Comparison of ENCODE assay signal across 1 cellular context in the genomic region with DNA sequence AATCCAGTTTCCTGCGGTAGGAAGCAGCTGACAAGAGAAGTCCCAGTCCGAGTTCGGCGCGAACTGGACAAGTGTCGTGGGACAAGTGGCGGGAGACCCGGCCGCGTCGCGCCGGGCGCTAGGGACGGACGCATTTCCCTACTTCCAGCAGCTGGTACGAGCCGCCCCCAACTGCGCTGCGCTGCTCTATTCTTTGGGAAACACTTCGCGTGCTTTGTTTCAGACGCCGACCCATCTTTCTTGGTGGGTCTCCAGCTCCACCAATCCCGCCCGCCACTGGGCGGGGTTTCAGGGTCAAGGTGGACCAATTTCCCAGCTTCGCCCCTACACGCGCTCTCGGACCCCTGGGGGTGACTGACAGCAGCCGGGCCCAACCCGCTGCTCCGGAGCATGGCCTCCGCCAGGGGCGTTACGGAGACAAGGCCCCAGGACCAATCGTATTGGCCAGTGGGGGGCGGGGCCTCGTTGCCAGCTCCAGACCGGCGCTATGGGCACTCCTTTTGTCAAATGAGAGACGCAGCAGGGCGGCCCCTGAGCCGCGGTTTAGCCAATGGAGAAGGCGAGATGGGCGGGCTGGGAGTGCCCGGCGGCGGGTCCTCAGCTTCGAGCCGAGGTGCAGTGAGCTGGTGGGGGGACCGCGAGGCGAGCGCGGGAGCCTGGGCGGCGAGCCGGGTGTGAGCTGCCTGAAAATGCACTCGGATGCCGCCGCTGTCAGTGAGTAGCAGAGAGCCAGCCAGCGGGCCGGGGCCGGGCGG.
TF ChIP-seq lines count a peak whose summit lies in the region.

A gene (plus strand): TSS at position 600 of the 755 bp plus-strand sequence. CDS start 90 bp downstream, at position 690.

TF ChIP-seq in HepG2, 621 proteins besides CTCF, POLR2A, EP300 and RAD21 (continued from another document and continues in another):
- TF ChIP-seq, protein P1, sequence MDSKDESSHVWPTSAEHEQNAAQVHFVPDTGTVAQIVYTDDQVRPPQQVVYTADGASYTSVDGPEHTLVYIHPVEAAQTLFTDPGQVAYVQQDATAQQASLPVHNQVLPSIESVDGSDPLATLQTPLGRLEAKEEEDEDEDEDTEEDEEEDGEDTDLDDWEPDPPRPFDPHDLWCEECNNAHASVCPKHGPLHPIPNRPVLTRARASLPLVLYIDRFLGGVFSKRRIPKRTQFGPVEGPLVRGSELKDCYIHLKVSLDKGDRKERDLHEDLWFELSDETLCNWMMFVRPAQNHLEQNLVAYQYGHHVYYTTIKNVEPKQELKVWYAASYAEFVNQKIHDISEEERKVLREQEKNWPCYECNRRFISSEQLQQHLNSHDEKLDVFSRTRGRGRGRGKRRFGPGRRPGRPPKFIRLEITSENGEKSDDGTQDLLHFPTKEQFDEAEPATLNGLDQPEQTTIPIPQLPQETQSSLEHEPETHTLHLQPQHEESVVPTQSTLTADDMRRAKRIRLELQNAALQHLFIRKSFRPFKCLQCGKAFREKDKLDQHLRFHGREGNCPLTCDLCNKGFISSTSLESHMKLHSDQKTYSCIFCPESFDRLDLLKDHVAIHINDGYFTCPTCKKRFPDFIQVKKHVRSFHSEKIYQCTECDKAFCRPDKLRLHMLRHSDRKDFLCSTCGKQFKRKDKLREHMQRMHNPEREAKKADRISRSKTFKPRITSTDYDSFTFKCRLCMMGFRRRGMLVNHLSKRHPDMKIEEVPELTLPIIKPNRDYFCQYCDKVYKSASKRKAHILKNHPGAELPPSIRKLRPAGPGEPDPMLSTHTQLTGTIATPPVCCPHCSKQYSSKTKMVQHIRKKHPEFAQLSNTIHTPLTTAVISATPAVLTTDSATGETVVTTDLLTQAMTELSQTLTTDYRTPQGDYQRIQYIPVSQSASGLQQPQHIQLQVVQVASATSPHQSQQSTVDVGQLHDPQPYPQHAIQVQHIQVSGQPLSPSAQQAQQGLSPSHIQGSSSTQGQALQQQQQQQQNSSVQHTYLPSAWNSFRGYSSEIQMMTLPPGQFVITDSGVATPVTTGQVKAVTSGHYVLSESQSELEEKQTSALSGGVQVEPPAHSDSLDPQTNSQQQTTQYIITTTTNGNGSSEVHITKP (CRISPR knock-in tag; IDR thresholded peaks at IDR 0.05; ENCODE audit: low read depth): no peak
- TF ChIP-seq HNF4G (IDR thresholded peaks at IDR 0.05; ENCODE audit: borderline replicate concordance, low read depth, low read length) (no peak), HNF4G (CRISPR knock-in tag; IDR thresholded peaks at IDR 0.05; ENCODE audit: borderline replicate concordance, low read depth) (no peak), PHF20 (CRISPR knock-in tag; IDR thresholded peaks at IDR 0.05) (no peak), ERF (CRISPR knock-in tag; IDR thresholded peaks at IDR 0.05) (no peak), ZNF274 (CRISPR knock-in tag; IDR thresholded peaks at IDR 0.05) (peak; percentile 48; the same call in 1 of the 2 replicates), FOXO1 (CRISPR knock-in tag; IDR thresholded peaks at IDR 0.05) (no peak), KLF12 (CRISPR knock-in tag; IDR thresholded peaks at IDR 0.05; ENCODE audit: borderline replicate concordance) (no peak), FOXA3 (CRISPR knock-in tag; IDR thresholded peaks at IDR 0.05) (no peak), ZNF552 (CRISPR knock-in tag; IDR thresholded peaks at IDR 0.05; ENCODE audit: borderline replicate concordance) (no peak), HHEX (CRISPR knock-in tag; IDR thresholded peaks at IDR 0.05) (no peak), KDM5A (IDR thresholded peaks at IDR 0.05; ENCODE audit: borderline replicate concordance, low read length) (0 out of 2 replicates have a peak, but pooled peaks have one; percentile 30), ZNF235 (CRISPR knock-in tag; IDR thresholded peaks at IDR 0.05; ENCODE audit: borderline replicate concordance) (no peak), ZNF180 (CRISPR knock-in tag; IDR thresholded peaks at IDR 0.05; ENCODE audit: borderline replicate concordance, low read depth) (no peak), ZNF598 (CRISPR knock-in tag; IDR thresholded peaks at IDR 0.05; ENCODE audit: borderline replicate concordance) (0 out of 2 replicates have a peak, but pooled peaks have one; percentile 24), SRSF1 (optimal IDR thresholded peaks at IDR 0.05; ENCODE audit: low read depth, low read length) (no peak), ZNF878 (CRISPR knock-in tag; IDR thresholded peaks at IDR 0.05) (no peak), KDM3A (CRISPR knock-in tag; IDR thresholded peaks at IDR 0.05; ENCODE audit: low read depth) (0 out of 2 replicates have a peak, but pooled peaks have one; percentile 29), ZNF546 (CRISPR knock-in tag; conservative IDR thresholded peaks at IDR 0.05) (no peak), NCOA1 (CRISPR knock-in tag; IDR thresholded peaks at IDR 0.05) (no peak), HCFC1 (IDR thresholded peaks at IDR 0.05; ENCODE audit: low read depth, low read length) (no peak), NFE2L2 (IDR thresholded peaks at IDR 0.05; ENCODE audit: low read length) (no peak), ZNF20 (CRISPR knock-in tag; IDR thresholded peaks at IDR 0.05) (no peak), NFYB (CRISPR knock-in tag; IDR thresholded peaks at IDR 0.05) (peak; percentile 99), ZNF317 (CRISPR knock-in tag; IDR thresholded peaks at IDR 0.05) (no peak), ZNF460 (CRISPR knock-in tag; IDR thresholded peaks at IDR 0.05; ENCODE audit: borderline replicate concordance) (no peak), ZNF772 (CRISPR knock-in tag; IDR thresholded peaks at IDR 0.05) (no peak), BRD4 (CRISPR knock-in tag; IDR thresholded peaks at IDR 0.05) (no peak), ZNF747 (CRISPR knock-in tag; IDR thresholded peaks at IDR 0.05; ENCODE audit: borderline replicate concordance) (no peak), ZFP36L1 (CRISPR knock-in tag; IDR thresholded peaks at IDR 0.05) (no peak), ZNF264 (CRISPR knock-in tag; IDR thresholded peaks at IDR 0.05) (no peak), RFX3 (CRISPR knock-in tag; IDR thresholded peaks at IDR 0.05) (no peak), REL (CRISPR knock-in tag; conservative IDR thresholded peaks at IDR 0.05) (no peak), HNRNPLL (IDR thresholded peaks at IDR 0.05; ENCODE audit: low read depth, low read length, poor library complexity, severe bottlenecking) (peak; percentile 75), HMG20B (CRISPR knock-in tag; conservative IDR thresholded peaks at IDR 0.05) (no peak)
- TF ChIP-seq, protein P2, sequence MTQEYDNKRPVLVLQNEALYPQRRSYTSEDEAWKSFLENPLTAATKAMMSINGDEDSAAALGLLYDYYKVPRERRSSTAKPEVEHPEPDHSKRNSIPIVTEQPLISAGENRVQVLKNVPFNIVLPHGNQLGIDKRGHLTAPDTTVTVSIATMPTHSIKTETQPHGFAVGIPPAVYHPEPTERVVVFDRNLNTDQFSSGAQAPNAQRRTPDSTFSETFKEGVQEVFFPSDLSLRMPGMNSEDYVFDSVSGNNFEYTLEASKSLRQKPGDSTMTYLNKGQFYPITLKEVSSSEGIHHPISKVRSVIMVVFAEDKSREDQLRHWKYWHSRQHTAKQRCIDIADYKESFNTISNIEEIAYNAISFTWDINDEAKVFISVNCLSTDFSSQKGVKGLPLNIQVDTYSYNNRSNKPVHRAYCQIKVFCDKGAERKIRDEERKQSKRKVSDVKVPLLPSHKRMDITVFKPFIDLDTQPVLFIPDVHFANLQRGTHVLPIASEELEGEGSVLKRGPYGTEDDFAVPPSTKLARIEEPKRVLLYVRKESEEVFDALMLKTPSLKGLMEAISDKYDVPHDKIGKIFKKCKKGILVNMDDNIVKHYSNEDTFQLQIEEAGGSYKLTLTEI (CRISPR knock-in tag; conservative IDR thresholded peaks at IDR 0.05): no peak
- TF ChIP-seq, protein P3, sequence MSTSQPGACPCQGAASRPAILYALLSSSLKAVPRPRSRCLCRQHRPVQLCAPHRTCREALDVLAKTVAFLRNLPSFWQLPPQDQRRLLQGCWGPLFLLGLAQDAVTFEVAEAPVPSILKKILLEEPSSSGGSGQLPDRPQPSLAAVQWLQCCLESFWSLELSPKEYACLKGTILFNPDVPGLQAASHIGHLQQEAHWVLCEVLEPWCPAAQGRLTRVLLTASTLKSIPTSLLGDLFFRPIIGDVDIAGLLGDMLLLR (CRISPR knock-in tag; IDR thresholded peaks at IDR 0.05): 0 out of 2 replicates have a peak, but pooled peaks have one; percentile 47
- TF ChIP-seq, protein P4, sequence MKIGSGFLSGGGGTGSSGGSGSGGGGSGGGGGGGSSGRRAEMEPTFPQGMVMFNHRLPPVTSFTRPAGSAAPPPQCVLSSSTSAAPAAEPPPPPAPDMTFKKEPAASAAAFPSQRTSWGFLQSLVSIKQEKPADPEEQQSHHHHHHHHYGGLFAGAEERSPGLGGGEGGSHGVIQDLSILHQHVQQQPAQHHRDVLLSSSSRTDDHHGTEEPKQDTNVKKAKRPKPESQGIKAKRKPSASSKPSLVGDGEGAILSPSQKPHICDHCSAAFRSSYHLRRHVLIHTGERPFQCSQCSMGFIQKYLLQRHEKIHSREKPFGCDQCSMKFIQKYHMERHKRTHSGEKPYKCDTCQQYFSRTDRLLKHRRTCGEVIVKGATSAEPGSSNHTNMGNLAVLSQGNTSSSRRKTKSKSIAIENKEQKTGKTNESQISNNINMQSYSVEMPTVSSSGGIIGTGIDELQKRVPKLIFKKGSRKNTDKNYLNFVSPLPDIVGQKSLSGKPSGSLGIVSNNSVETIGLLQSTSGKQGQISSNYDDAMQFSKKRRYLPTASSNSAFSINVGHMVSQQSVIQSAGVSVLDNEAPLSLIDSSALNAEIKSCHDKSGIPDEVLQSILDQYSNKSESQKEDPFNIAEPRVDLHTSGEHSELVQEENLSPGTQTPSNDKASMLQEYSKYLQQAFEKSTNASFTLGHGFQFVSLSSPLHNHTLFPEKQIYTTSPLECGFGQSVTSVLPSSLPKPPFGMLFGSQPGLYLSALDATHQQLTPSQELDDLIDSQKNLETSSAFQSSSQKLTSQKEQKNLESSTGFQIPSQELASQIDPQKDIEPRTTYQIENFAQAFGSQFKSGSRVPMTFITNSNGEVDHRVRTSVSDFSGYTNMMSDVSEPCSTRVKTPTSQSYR (CRISPR knock-in tag; IDR thresholded peaks at IDR 0.05; ENCODE audit: borderline replicate concordance): no peak
- TF ChIP-seq, protein P5, sequence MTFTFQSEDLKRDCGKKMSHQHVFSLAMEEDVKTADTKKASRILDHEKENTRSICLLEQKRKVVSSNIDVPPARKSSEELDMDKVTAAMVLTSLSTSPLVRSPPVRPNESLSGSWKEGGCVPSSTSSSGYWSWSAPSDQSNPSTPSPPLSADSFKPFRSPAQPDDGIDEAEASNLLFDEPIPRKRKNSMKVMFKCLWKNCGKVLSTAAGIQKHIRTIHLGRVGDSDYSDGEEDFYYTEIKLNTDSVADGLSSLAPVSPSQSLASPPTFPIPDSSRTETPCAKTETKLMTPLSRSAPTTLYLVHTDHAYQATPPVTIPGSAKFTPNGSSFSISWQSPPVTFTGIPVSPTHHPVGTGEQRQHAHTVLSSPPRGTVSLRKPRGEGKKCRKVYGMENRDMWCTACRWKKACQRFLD (CRISPR knock-in tag; IDR thresholded peaks at IDR 0.05; ENCODE audit: borderline replicate concordance): no peak
- TF ChIP-seq, protein P6, sequence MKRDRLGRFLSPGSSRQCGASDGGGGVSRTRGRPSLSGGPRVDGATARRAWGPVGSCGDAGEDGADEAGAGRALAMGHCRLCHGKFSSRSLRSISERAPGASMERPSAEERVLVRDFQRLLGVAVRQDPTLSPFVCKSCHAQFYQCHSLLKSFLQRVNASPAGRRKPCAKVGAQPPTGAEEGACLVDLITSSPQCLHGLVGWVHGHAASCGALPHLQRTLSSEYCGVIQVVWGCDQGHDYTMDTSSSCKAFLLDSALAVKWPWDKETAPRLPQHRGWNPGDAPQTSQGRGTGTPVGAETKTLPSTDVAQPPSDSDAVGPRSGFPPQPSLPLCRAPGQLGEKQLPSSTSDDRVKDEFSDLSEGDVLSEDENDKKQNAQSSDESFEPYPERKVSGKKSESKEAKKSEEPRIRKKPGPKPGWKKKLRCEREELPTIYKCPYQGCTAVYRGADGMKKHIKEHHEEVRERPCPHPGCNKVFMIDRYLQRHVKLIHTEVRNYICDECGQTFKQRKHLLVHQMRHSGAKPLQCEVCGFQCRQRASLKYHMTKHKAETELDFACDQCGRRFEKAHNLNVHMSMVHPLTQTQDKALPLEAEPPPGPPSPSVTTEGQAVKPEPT (CRISPR knock-in tag; IDR thresholded peaks at IDR 0.05; ENCODE audit: low read depth): no peak
- TF ChIP-seq, protein P7, sequence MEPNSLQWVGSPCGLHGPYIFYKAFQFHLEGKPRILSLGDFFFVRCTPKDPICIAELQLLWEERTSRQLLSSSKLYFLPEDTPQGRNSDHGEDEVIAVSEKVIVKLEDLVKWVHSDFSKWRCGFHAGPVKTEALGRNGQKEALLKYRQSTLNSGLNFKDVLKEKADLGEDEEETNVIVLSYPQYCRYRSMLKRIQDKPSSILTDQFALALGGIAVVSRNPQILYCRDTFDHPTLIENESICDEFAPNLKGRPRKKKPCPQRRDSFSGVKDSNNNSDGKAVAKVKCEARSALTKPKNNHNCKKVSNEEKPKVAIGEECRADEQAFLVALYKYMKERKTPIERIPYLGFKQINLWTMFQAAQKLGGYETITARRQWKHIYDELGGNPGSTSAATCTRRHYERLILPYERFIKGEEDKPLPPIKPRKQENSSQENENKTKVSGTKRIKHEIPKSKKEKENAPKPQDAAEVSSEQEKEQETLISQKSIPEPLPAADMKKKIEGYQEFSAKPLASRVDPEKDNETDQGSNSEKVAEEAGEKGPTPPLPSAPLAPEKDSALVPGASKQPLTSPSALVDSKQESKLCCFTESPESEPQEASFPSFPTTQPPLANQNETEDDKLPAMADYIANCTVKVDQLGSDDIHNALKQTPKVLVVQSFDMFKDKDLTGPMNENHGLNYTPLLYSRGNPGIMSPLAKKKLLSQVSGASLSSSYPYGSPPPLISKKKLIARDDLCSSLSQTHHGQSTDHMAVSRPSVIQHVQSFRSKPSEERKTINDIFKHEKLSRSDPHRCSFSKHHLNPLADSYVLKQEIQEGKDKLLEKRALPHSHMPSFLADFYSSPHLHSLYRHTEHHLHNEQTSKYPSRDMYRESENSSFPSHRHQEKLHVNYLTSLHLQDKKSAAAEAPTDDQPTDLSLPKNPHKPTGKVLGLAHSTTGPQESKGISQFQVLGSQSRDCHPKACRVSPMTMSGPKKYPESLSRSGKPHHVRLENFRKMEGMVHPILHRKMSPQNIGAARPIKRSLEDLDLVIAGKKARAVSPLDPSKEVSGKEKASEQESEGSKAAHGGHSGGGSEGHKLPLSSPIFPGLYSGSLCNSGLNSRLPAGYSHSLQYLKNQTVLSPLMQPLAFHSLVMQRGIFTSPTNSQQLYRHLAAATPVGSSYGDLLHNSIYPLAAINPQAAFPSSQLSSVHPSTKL (CRISPR knock-in tag; IDR thresholded peaks at IDR 0.05): no peak; the same call in 1 of the 2 replicates
- TF ChIP-seq, protein P8, sequence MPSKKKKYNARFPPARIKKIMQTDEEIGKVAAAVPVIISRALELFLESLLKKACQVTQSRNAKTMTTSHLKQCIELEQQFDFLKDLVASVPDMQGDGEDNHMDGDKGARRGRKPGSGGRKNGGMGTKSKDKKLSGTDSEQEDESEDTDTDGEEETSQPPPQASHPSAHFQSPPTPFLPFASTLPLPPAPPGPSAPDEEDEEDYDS (CRISPR knock-in tag; IDR thresholded peaks at IDR 0.05): no peak
- TF ChIP-seq, protein P9, sequence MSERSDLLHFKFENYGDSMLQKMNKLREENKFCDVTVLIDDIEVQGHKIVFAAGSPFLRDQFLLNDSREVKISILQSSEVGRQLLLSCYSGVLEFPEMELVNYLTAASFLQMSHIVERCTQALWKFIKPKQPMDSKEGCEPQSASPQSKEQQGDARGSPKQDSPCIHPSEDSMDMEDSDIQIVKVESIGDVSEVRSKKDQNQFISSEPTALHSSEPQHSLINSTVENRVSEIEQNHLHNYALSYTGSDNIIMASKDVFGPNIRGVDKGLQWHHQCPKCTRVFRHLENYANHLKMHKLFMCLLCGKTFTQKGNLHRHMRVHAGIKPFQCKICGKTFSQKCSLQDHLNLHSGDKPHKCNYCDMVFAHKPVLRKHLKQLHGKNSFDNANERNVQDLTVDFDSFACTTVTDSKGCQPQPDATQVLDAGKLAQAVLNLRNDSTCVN (CRISPR knock-in tag; IDR thresholded peaks at IDR 0.05; ENCODE audit: borderline replicate concordance): 0 out of 2 replicates have a peak, but pooled peaks have one; percentile 15
